26 cellular contexts compared by ENCODE assay signal in the genomic region with DNA sequence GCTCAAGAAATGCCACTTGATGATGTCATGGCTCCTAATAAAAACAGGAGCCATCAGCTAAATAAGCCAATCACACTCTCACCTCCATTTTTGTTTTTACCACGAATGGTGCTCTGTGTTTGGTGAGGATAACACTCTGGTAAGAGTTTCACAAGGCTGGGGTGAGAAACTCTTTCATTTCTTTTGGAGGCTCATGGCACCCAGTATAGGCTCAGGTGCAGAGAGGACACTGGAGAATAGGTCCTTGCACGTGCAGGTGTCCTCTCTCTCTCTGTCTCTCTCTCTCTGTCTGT.
"Had no signal": no experiment of that assay in that cellular context is flagged by ENCODE, and none has a peak within 500 bp of the region (broad histone marks: within the 10 kb centered on the region; RNA-seq: fewer than 3 reads in every experiment).

No MANE protein-coding gene starts in this region.

- H3K9me3 ChIP-seq: adrenal gland, gastroesophageal sphincter, ovary, sigmoid colon, suprapubic skin, tibial artery, upper lobe of right lung had no signal

- H2AFZ ChIP-seq: hepatocyte had no signal

- H3K4me2 ChIP-seq: hepatocyte had no signal

- DNase-seq: activated CD4-positive, alpha-beta T cell treated with anti-CD3 and anti-CD28 coated beads for 1 hour; activated CD8-positive, alpha-beta memory T cell treated with anti-CD3 and anti-CD28 coated beads for 24 hours; activated CD8-positive, alpha-beta memory T cell treated with anti-CD3 and anti-CD28 coated beads, Interleukin-2, amount 50 U/mL, for 4 hours; activated gamma-delta T cell; activated naive CD4-positive, alpha-beta T cell treated with anti-CD3 and anti-CD28 coated beads, Interleukin-2, amount 50 U/mL, for 16 hours; adrenal gland; caudate nucleus; cortex of kidney; effector memory CD8-positive, alpha-beta T cell; erythroblast; islet precursor cell; left cardiac atrium; left ventricle myocardium superior; nephron progenitor cell; ovary; small intestine; stimulated activated CD4-positive, alpha-beta T cell treated with anti-CD3 and anti-CD28 coated beads, Interleukin-4, amount 100 ng/mL, for 24 hours; T-helper 2 cell; tibial artery had no signal

- H3K4me3 Mint-ChIP-seq: effector memory CD8-positive, alpha-beta T cell; nephron progenitor cell; stimulated activated memory B cell treated with anti-CD40 and anti-IgM and Interleukin-4, amounts not matched to agents 10 μg/mL and 1 μg/mL and 100 μg/mL, for 72 hours had no signal

- H3K36me3 Mint-ChIP-seq: stimulated activated memory B cell treated with anti-CD40 and anti-IgM and Interleukin-4, amounts not matched to agents 10 μg/mL and 1 μg/mL and 100 μg/mL, for 72 hours had no signal

- H3K4me1 ChIP-seq: adrenal gland, gastroesophageal sphincter, sigmoid colon, suprapubic skin, tibial artery, upper lobe of right lung had no signal

- ATAC-seq: effector memory CD8-positive, alpha-beta T cell; gastroesophageal sphincter; left cardiac atrium; left ventricle myocardium superior; stimulated activated memory B cell treated with anti-CD40 and anti-IgM and Interleukin-4, amounts not matched to agents 10 μg/mL and 1 μg/mL and 100 μg/mL, for 72 hours; upper lobe of right lung had no signal

- H3K9me3 Mint-ChIP-seq: effector memory CD8-positive, alpha-beta T cell; nephron progenitor cell; stimulated activated memory B cell treated with anti-CD40 and anti-IgM and Interleukin-4, amounts not matched to agents 10 μg/mL and 1 μg/mL and 100 μg/mL, for 72 hours had no signal

- H3K4me1 Mint-ChIP-seq: stimulated activated memory B cell treated with anti-CD40 and anti-IgM and Interleukin-4, amounts not matched to agents 10 μg/mL and 1 μg/mL and 100 μg/mL, for 72 hours had no signal

- H3K4me3 ChIP-seq: adrenal gland, gastroesophageal sphincter, hepatocyte, ovary, sigmoid colon, suprapubic skin, tibial artery, upper lobe of right lung had no signal

- H3K27me3 Mint-ChIP-seq: stimulated activated memory B cell treated with anti-CD40 and anti-IgM and Interleukin-4, amounts not matched to agents 10 μg/mL and 1 μg/mL and 100 μg/mL, for 72 hours had no signal

- H3K27ac ChIP-seq: adrenal gland, gastroesophageal sphincter, hepatocyte, ovary, sigmoid colon, suprapubic skin, tibial artery, upper lobe of right lung had no signal

- H3K36me3 ChIP-seq: adrenal gland, gastroesophageal sphincter, ovary, sigmoid colon, suprapubic skin, tibial artery, upper lobe of right lung had no signal

- H3K27ac Mint-ChIP-seq: effector memory CD8-positive, alpha-beta T cell; nephron progenitor cell; progenitor cell of endocrine pancreas; stimulated activated memory B cell treated with anti-CD40 and anti-IgM and Interleukin-4, amounts not matched to agents 10 μg/mL and 1 μg/mL and 100 μg/mL, for 72 hours had no signal

- H3K27me3 ChIP-seq: adrenal gland, gastroesophageal sphincter, hepatocyte, ovary, sigmoid colon, suprapubic skin, upper lobe of right lung had no signal
